In the genomic region with DNA sequence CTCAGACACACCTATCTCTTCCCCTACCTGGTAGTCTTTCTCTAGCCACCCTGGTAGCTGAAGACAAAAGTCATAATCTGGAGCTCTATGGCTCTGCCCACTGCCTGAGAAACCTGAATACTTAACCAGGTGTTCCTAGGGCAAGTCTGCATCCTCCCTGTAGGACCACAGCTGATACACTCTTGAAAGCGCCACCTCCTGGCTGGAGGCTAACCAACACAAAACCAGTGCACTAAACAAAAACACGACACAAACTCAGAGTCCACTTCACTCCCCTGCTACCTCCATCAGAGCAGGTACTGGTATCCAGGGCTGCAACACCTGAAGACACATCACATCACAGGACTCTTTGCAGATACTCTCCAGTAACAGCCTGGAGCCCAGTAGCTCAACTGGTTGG, we compare ENCODE assay signal across 22 cellular contexts.
DNase-seq lines count a peak whose midpoint lies in the region; ATAC-seq, FAIRE-seq and TF ChIP-seq lines count a peak whose summit lies in the region.
"Had no signal": no experiment of that assay in that cellular context is flagged by ENCODE, and none has a peak within 500 bp of the region (broad histone marks: within the 10 kb centered on the region; RNA-seq: fewer than 3 reads in every experiment).

No MANE protein-coding gene starts in this region.

- peak; percentile 21 for DNase-seq in activated naive CD4-positive, alpha-beta T cell treated with anti-CD3 and anti-CD28 coated beads, Interleukin-2, amount 10 ng/mL, durations not matched to agents 7 days and 5 days
- DNase-seq in activated naive CD4-positive, alpha-beta T cell treated with anti-CD3 and anti-CD28 coated beads, Interleukin-2, amount 50 U/mL, for 16 hours = no peak
- DNase-seq in GM12878 (ENCODE audit: low read depth, low spot score) (no peak), kidney glomerular epithelial cell (lab: John Stamatoyannopoulos, UW) (no peak), aorta (no peak), BE2C (no peak), osteocyte (ENCODE audit: extremely low spot score, unreplicated experiment) (no peak)
- DNase-seq: activated naive CD8-positive, alpha-beta T cell treated with anti-CD3 and anti-CD28 coated beads, Interleukin-2, amount 10 ng/mL, durations not matched to agents 7 days and 5 days; activated T-cell treated with anti-CD3 and anti-CD28 coated beads, Interleukin-2, amount 50 U/mL, for 72 hours; CD4-positive, alpha-beta memory T cell; esophagus squamous epithelium; heart left ventricle; immature natural killer cell; NCI-H1694 treated with DMSO at 0.1 percent for 48 hours; NCI-H446; ovary; sigmoid colon; stimulated activated naive CD8-positive, alpha-beta T cell treated with anti-CD3 and anti-CD28 coated beads, Interleukin-15, Interleukin-2, amounts not matched to agents 100 U/mL and 50 U/mL, for 24 hours; transverse colon had no signal

- H3K9ac ChIP-seq in KMS-11 (no peak overlapping the region), GM12878 (ENCODE audit: control insufficient read depth, insufficient read depth, low read length) (no peak overlapping the region)

- POLR2A ChIA-PET in GM12878 (lab: Charles Lee) = no interaction called here

- no peak overlapping the region for H2AFZ ChIP-seq in KMS-11 (ENCODE audit: low read depth)
- no peak overlapping the region for H2AFZ ChIP-seq in GM12878 (ENCODE audit: control insufficient read depth, low read depth, low read length)

- H3K4me1 Mint-ChIP-seq in activated naive CD4-positive, alpha-beta T cell treated with anti-CD3 and anti-CD28 coated beads, Interleukin-2, amount 10 ng/mL, durations not matched to agents 7 days and 5 days = no peaks in the 10 kb centered on the region
- H3K4me1 Mint-ChIP-seq in osteocyte (ENCODE audit: unreplicated experiment) = no peaks in the 10 kb centered on the region
- H3K4me1 Mint-ChIP-seq: activated naive CD8-positive, alpha-beta T cell treated with anti-CD3 and anti-CD28 coated beads, Interleukin-2, amount 10 ng/mL, durations not matched to agents 7 days and 5 days; CD4-positive, alpha-beta memory T cell; immature natural killer cell had no signal

- peak; percentile 10; the same call in 1 of the 2 replicates for TF ChIP-seq RAD21 in GM12878 (IDR thresholded peaks at IDR 0.05; ENCODE audit: insufficient read depth, low read depth, low read length)

- intact Hi-C loops in GM12878 (cut with micrococcal nuclease; ENCODE audit: unreplicated experiment) = loop anchor here (5.0 kb wide), 1 partner anchor 195 kb away; no protein-coding TSS in a partner anchor
- intact Hi-C loops in aorta (cut with DNase I) = no loop called here

- no peak for FAIRE-seq in GM12878 (lab: Jason Lieb, UNC)

- SMC1A ChIA-PET in GM12878 (lab: Charles Lee; ENCODE audit: uncharacterized antibody, unreplicated experiment) = interaction anchor here (2.9 kb wide), 1 partner anchor 195 kb away, joined by 10 read pairs; no protein-coding TSS in a partner anchor

- H3K27me3 ChIP-seq in KMS-11 (ENCODE audit: insufficient read depth, low read depth) (no peaks in the 10 kb centered on the region), GM12878 (replicated peaks in 1 of 2; ENCODE audit: control insufficient read depth in 2 of 2, insufficient read depth in 2 of 2, low read length in 1 of 2) (no peaks in the 10 kb centered on the region), aorta (ENCODE audit: control insufficient read depth in 1 of 2, insufficient read depth in 2 of 2, low read length in 1 of 2) (no peaks in the 10 kb centered on the region), BE2C (no peaks in the 10 kb centered on the region)
- H3K27me3 ChIP-seq: cardiac muscle cell, esophagus squamous epithelium, heart left ventricle, ovary, sigmoid colon, transverse colon had no signal

- in situ Hi-C loops in GM12878 (cut with MboI) = no loop called here

- H3K9me3 ChIP-seq in GM12878 (replicated peaks; ENCODE audit: control insufficient read depth, insufficient read depth, low read length) = no peaks in the 10 kb centered on the region
- H3K9me3 ChIP-seq in aorta (ENCODE audit: control insufficient read depth, low read length) = no peaks in the 10 kb centered on the region
- no peaks in the 10 kb centered on the region for H3K9me3 ChIP-seq in BE2C
- H3K9me3 ChIP-seq: esophagus squamous epithelium, heart left ventricle, ovary, sigmoid colon, transverse colon had no signal

- TF ChIP-seq EP300 in GM12878 (IDR thresholded peaks at IDR 0.05; ENCODE audit: borderline replicate concordance in 1 of 2, control insufficient read depth in 1 of 2, low read depth in 2 of 2, low read length in 2 of 2) = no peak

- 30% methylated on average over 2 of the region's 2 CpGs for WGBS in GM12878 (ENCODE audit: insufficient coverage, insufficient replicate concordance, low lambda C conversion rate, missing lambda C conversion rate)
- 97 to 98% methylated on average over 2 of the region's 2 CpGs for WGBS in aorta, 2 donors

- H3K4me2 ChIP-seq in KMS-11 = no peak overlapping the region
- H3K4me2 ChIP-seq in GM12878 (ENCODE audit: control insufficient read depth, insufficient read depth) = no peak overlapping the region

- H4K20me1 ChIP-seq in KMS-11 (ENCODE audit: insufficient read depth) (no peaks in the 10 kb centered on the region), GM12878 (ENCODE audit: control insufficient read depth, insufficient read depth) (no peaks in the 10 kb centered on the region)

- TF ChIP-seq CTCF in KMS-11 (conservative IDR thresholded peaks at IDR 0.05; ENCODE audit: low read depth, low read length) (0 out of 2 replicates have a peak, but pooled peaks have one; percentile 20), GM12878 (IDR thresholded peaks at IDR 0.05 in 2 of 3, conservative IDR thresholded peaks at IDR 0.05 in 1 of 3; ENCODE audit: control insufficient read depth in 2 of 3, extremely low read depth in 1 of 3, insufficient read depth in 1 of 3, low read depth in 3 of 3, low read length in 3 of 3) (peak; percentile 13 to 32 (median 28); a peak in 3 of 6 replicates), BE2C (IDR thresholded peaks at IDR 0.05; ENCODE audit: low read depth, low read length) (no peak), osteocyte (IDR thresholded peaks at IDR 0.05) (no peak)

- RAD21 ChIA-PET in GM12878 (lab: Charles Lee; ENCODE audit: unreplicated experiment) = interaction anchor here (1.5 kb wide), 1 partner anchor 209 kb away, joined by 3 read pairs; no protein-coding TSS in a partner anchor

- H3K9me3 Mint-ChIP-seq in activated naive CD4-positive, alpha-beta T cell treated with anti-CD3 and anti-CD28 coated beads, Interleukin-2, amount 10 ng/mL, durations not matched to agents 7 days and 5 days = no peaks in the 10 kb centered on the region
- no peaks in the 10 kb centered on the region for H3K9me3 Mint-ChIP-seq in osteocyte (ENCODE audit: unreplicated experiment)
- H3K9me3 Mint-ChIP-seq: activated naive CD8-positive, alpha-beta T cell treated with anti-CD3 and anti-CD28 coated beads, Interleukin-2, amount 10 ng/mL, durations not matched to agents 7 days and 5 days; activated T-cell treated with anti-CD3 and anti-CD28 coated beads, Interleukin-2, amount 50 U/mL, for 72 hours; CD4-positive, alpha-beta memory T cell; immature natural killer cell had no signal

- no peaks in the 10 kb centered on the region for H3K27me3 Mint-ChIP-seq in activated naive CD4-positive, alpha-beta T cell treated with anti-CD3 and anti-CD28 coated beads, Interleukin-2, amount 10 ng/mL, durations not matched to agents 7 days and 5 days
- H3K27me3 Mint-ChIP-seq in osteocyte (ENCODE audit: unreplicated experiment) = peaks cover 12% of the 10 kb centered on the region

- H3K36me3 Mint-ChIP-seq in activated naive CD4-positive, alpha-beta T cell treated with anti-CD3 and anti-CD28 coated beads, Interleukin-2, amount 10 ng/mL, durations not matched to agents 7 days and 5 days = no peaks in the 10 kb centered on the region
- H3K36me3 Mint-ChIP-seq in osteocyte (ENCODE audit: unreplicated experiment) = no peaks in the 10 kb centered on the region
- H3K36me3 Mint-ChIP-seq: activated naive CD8-positive, alpha-beta T cell treated with anti-CD3 and anti-CD28 coated beads, Interleukin-2, amount 10 ng/mL, durations not matched to agents 7 days and 5 days; CD4-positive, alpha-beta memory T cell; immature natural killer cell had no signal

- CTCF ChIA-PET in activated naive CD4-positive, alpha-beta T cell treated with anti-CD3 and anti-CD28 coated beads, Interleukin-2, amount 10 ng/mL, durations not matched to agents 7 days and 5 days (lab: Charles Lee) = interaction anchor here (1.2 to 1.5 kb wide), 3 partner anchors 15 to 784 kb away, joined by 3 to 5 read pairs (median 4); no protein-coding TSS in a partner anchor
- CTCF ChIA-PET in GM12878 (lab: Yijun Ruan, JAX) = interaction anchor here (0.8 to 1.8 kb wide), 10 partner anchors 8 to 788 kb away, joined by 3 to 6 read pairs (median 4); no protein-coding TSS in a partner anchor

- no peak for TF ChIP-seq POLR2A in GM12878 (IDR thresholded peaks at IDR 0.05; ENCODE audit: low read depth, low read length)

- BruUV-seq in GM12878 (replicated peaks; lab: Mats Ljungman, UMichigan) = no TSS peak

- H3K36me3 ChIP-seq in KMS-11 (ENCODE audit: insufficient read depth) = no peaks in the 10 kb centered on the region
- H3K36me3 ChIP-seq in GM12878 (ENCODE audit: control insufficient read depth in 2 of 2, insufficient read depth in 2 of 2, low read length in 1 of 2) = no peaks in the 10 kb centered on the region
- H3K36me3 ChIP-seq in aorta (ENCODE audit: control insufficient read depth in 1 of 2, insufficient read depth in 2 of 2, low read length in 1 of 2) = no peaks in the 10 kb centered on the region
- no peaks in the 10 kb centered on the region for H3K36me3 ChIP-seq in BE2C
- H3K36me3 ChIP-seq: cardiac muscle cell, esophagus squamous epithelium, heart left ventricle, ovary, sigmoid colon, transverse colon had no signal

- H3K79me2 ChIP-seq in KMS-11 (ENCODE audit: insufficient read depth, low read depth) (no peaks in the 10 kb centered on the region), GM12878 (ENCODE audit: control insufficient read depth, insufficient read depth, low read length) (no peaks in the 10 kb centered on the region)

- no peak overlapping the region for H3K4me3 ChIP-seq in KMS-11 (IDR thresholded peaks at IDR 0.05; ENCODE audit: insufficient read depth, low read depth, low read length)
- no peak overlapping the region for H3K4me3 ChIP-seq in GM12878
- no peak overlapping the region for H3K4me3 ChIP-seq in aorta (ENCODE audit: low read length in 2 of 2)
- no peak overlapping the region for H3K4me3 ChIP-seq in BE2C (ENCODE audit: low read depth, low read length)
- H3K4me3 ChIP-seq: cardiac muscle cell, esophagus squamous epithelium, heart left ventricle, ovary, sigmoid colon, transverse colon had no signal

- H3K4me3 Mint-ChIP-seq in activated naive CD4-positive, alpha-beta T cell treated with anti-CD3 and anti-CD28 coated beads, Interleukin-2, amount 10 ng/mL, durations not matched to agents 7 days and 5 days = no peak overlapping the region
- no peak overlapping the region for H3K4me3 Mint-ChIP-seq in osteocyte (ENCODE audit: unreplicated experiment)
- H3K4me3 Mint-ChIP-seq: activated naive CD8-positive, alpha-beta T cell treated with anti-CD3 and anti-CD28 coated beads, Interleukin-2, amount 10 ng/mL, durations not matched to agents 7 days and 5 days; activated T-cell treated with anti-CD3 and anti-CD28 coated beads, Interleukin-2, amount 50 U/mL, for 72 hours; CD4-positive, alpha-beta memory T cell; immature natural killer cell had no signal

- H3K27ac Mint-ChIP-seq in activated naive CD4-positive, alpha-beta T cell treated with anti-CD3 and anti-CD28 coated beads, Interleukin-2, amount 10 ng/mL, durations not matched to agents 7 days and 5 days = no peak overlapping the region
- H3K27ac Mint-ChIP-seq in osteocyte (ENCODE audit: unreplicated experiment) = no peak overlapping the region
- H3K27ac Mint-ChIP-seq: activated naive CD8-positive, alpha-beta T cell treated with anti-CD3 and anti-CD28 coated beads, Interleukin-2, amount 10 ng/mL, durations not matched to agents 7 days and 5 days; activated T-cell treated with anti-CD3 and anti-CD28 coated beads, Interleukin-2, amount 50 U/mL, for 72 hours; CD4-positive, alpha-beta memory T cell; immature natural killer cell had no signal

- no peak overlapping the region for H3K27ac ChIP-seq in KMS-11
- H3K27ac ChIP-seq in GM12878 (ENCODE audit: control insufficient read depth, insufficient read depth) = no peak overlapping the region
- no peak overlapping the region for H3K27ac ChIP-seq in aorta (ENCODE audit: low read depth in 1 of 2, low read length in 2 of 2)
- H3K27ac ChIP-seq: cardiac muscle cell, esophagus squamous epithelium, heart left ventricle, ovary, sigmoid colon, transverse colon had no signal

- H3K4me1 ChIP-seq in KMS-11 (ENCODE audit: low read depth, poor library complexity, severe bottlenecking) (no peaks in the 10 kb centered on the region), GM12878 (ENCODE audit: control insufficient read depth, insufficient read depth, low read length) (no peaks in the 10 kb centered on the region), aorta (ENCODE audit: control insufficient read depth in 1 of 2, insufficient read depth in 2 of 2, low read length in 2 of 2) (no peaks in the 10 kb centered on the region), BE2C (no peaks in the 10 kb centered on the region)
- H3K4me1 ChIP-seq: esophagus squamous epithelium, heart left ventricle, sigmoid colon, transverse colon had no signal

- peak; percentile 28; the same call in 1 of the 3 replicates for ATAC-seq in GM12878
- no peak for ATAC-seq in aorta (ENCODE audit: low FRiP score)
- ATAC-seq: activated T-cell treated with anti-CD3 and anti-CD28 coated beads, Interleukin-2, amount 50 U/mL, for 72 hours; heart left ventricle; Right ventricle myocardium inferior; stimulated activated naive CD8-positive, alpha-beta T cell treated with anti-CD3 and anti-CD28 coated beads, Interleukin-15, Interleukin-2, amounts not matched to agents 100 U/mL and 50 U/mL, for 24 hours had no signal

Comparison
In these comparisons a context has a peak if more than half of its experiments do, and no peak if none do; other contexts are left out.
1. CTCF ChIP-seq: peak in KMS-11 (single experiment) and GM12878 (3 of 3); none in BE2C (single experiment) and osteocyte (single experiment).